In the genomic region with DNA sequence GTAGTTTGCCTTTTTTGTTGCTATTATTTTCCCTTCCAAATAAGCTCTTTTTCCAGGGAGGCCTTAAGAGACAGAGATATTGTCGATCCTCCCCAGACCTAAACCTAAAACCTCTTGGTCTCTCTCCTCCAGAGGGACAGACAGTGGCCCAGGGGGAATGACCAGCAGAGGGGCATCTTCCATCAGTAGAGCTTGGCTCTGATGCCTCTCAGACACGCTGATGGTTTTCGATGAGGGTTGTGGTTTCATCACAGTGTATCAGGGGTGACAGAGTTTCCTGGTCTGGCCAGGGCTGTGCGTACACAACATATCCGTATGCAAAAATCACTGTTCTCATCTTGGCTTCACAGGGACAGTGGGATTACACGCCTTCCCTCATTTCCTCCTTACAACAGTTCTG, we compare ENCODE assay signal across 16 cellular contexts.
A peak's percentile ranks its signal among the peaks of the same experiment; 100 is the strongest.
DNase-seq lines count a peak whose midpoint lies in the region; ATAC-seq and TF ChIP-seq lines count a peak whose summit lies in the region.
"Had no signal": no experiment of that assay in that cellular context is flagged by ENCODE, and none has a peak within 500 bp of the region (broad histone marks: within the 10 kb centered on the region; RNA-seq: fewer than 3 reads in every experiment).

No MANE protein-coding gene starts in this region.

- peak; percentile 9 for DNase-seq in activated CD8-positive, alpha-beta T cell treated with anti-CD3 and anti-CD28 coated beads for 36 hours
- no peak for DNase-seq in activated CD8-positive, alpha-beta T cell treated with anti-CD3 and anti-CD28 coated beads, Interleukin-2, amount 10 ng/mL, durations not matched to agents 7 days and 5 days
- peak; percentile 3 for DNase-seq in GM23338 (ENCODE audit: low spot score)
- peak in 1 of 2 donors; percentile 55 for DNase-seq in central memory CD8-positive, alpha-beta T cell (ENCODE audit: low spot score in 2 of 2)
- DNase-seq in natural killer cell: peak; percentile 57
- no peak for DNase-seq in NOMO-1 treated with dmso at 0.1 percent for 144 hours (lab: John Stamatoyannopoulos, UW; ENCODE audit: unreplicated experiment)
- DNase-seq in NCI-H2081 treated with DMSO at 0.1 percent for 48 hours (lab: John Stamatoyannopoulos, UW): no peak
- DNase-seq in activated CD4-positive, alpha-beta memory T cell treated with anti-CD3 and anti-CD28 coated beads for 36 hours: no peak
- DNase-seq: DMS79 treated with DMSO at 0.1 percent for 48 hours, MV-4-11, NCI-H1417 treated with DMSO at 0.1 percent for 48 hours, NCI-H2029, NCI-H510A, RPMI8226 had no signal

- no peaks in the 10 kb centered on the region for H4K20me1 ChIP-seq in GM23338 (replicated peaks; ENCODE audit: insufficient read depth)

- no peaks in the 10 kb centered on the region for H3K36me3 ChIP-seq in GM23338 (ENCODE audit: insufficient read depth)

- H2AFZ ChIP-seq in GM23338: no peak overlapping the region

- H3K27ac Mint-ChIP-seq in activated CD8-positive, alpha-beta T cell treated with anti-CD3 and anti-CD28 coated beads for 36 hours: no peak overlapping the region
- no peak overlapping the region for H3K27ac Mint-ChIP-seq in activated CD8-positive, alpha-beta T cell treated with anti-CD3 and anti-CD28 coated beads, Interleukin-2, amount 10 ng/mL, durations not matched to agents 7 days and 5 days
- no peak overlapping the region for H3K27ac Mint-ChIP-seq in GM23338
- peak overlapping the region; percentile 55 for H3K27ac Mint-ChIP-seq in central memory CD8-positive, alpha-beta T cell (ENCODE audit: low read depth)
- peak overlapping the region; percentile 61 to 75 for H3K27ac Mint-ChIP-seq in natural killer cell
- H3K27ac Mint-ChIP-seq in activated CD4-positive, alpha-beta memory T cell treated with anti-CD3 and anti-CD28 coated beads for 36 hours: no peak overlapping the region
- H3K27ac Mint-ChIP-seq: CD14-positive monocyte, IgD-negative memory B cell had no signal

- H3K4me3 Mint-ChIP-seq in activated CD8-positive, alpha-beta T cell treated with anti-CD3 and anti-CD28 coated beads for 36 hours: no peak overlapping the region
- no peak overlapping the region for H3K4me3 Mint-ChIP-seq in activated CD8-positive, alpha-beta T cell treated with anti-CD3 and anti-CD28 coated beads, Interleukin-2, amount 10 ng/mL, durations not matched to agents 7 days and 5 days
- H3K4me3 Mint-ChIP-seq in GM23338 (no peak overlapping the region), natural killer cell (peak overlapping the region; percentile 11)
- peak overlapping the region; percentile 32 for H3K4me3 Mint-ChIP-seq in central memory CD8-positive, alpha-beta T cell
- no peak overlapping the region for H3K4me3 Mint-ChIP-seq in activated CD4-positive, alpha-beta memory T cell treated with anti-CD3 and anti-CD28 coated beads for 36 hours
- H3K4me3 Mint-ChIP-seq: CD14-positive monocyte, IgD-negative memory B cell had no signal

- H3K9me2 ChIP-seq in GM23338 (ENCODE audit: insufficient read depth): peaks cover 3% of the 10 kb centered on the region; the same call in 1 of the 2 replicates

- no peak overlapping the region for H3K27ac ChIP-seq in GM23338 (ENCODE audit: low read depth)

- H3K4me1 Mint-ChIP-seq in activated CD8-positive, alpha-beta T cell treated with anti-CD3 and anti-CD28 coated beads for 36 hours (ENCODE audit: low read depth): peaks cover 8% of the 10 kb centered on the region
- H3K4me1 Mint-ChIP-seq in activated CD8-positive, alpha-beta T cell treated with anti-CD3 and anti-CD28 coated beads, Interleukin-2, amount 10 ng/mL, durations not matched to agents 7 days and 5 days (ENCODE audit: low read depth): peaks cover 2% of the 10 kb centered on the region
- H3K4me1 Mint-ChIP-seq in GM23338 (peaks cover 9% of the 10 kb centered on the region; the same call in 2 of the 3 replicates), natural killer cell (peaks cover 16 to 20% of the 10 kb centered on the region in 2 donors)
- peaks cover 15% of the 10 kb centered on the region for H3K4me1 Mint-ChIP-seq in central memory CD8-positive, alpha-beta T cell
- H3K4me1 Mint-ChIP-seq in activated CD4-positive, alpha-beta memory T cell treated with anti-CD3 and anti-CD28 coated beads for 36 hours (ENCODE audit: low read depth): no peaks in the 10 kb centered on the region
- H3K4me1 Mint-ChIP-seq: CD14-positive monocyte, IgD-negative memory B cell had no signal

- intact Hi-C loops in activated CD8-positive, alpha-beta T cell treated with anti-CD3 and anti-CD28 coated beads for 36 hours (cut with micrococcal nuclease): no loop called here
- intact Hi-C loops in natural killer cell (cut with micrococcal nuclease): loop anchor here (1.0 to 5.0 kb wide), 7 partner anchors 22 to 467 kb away; no protein-coding TSS in a partner anchor
- intact Hi-C loops in activated CD4-positive, alpha-beta memory T cell treated with anti-CD3 and anti-CD28 coated beads for 36 hours (cut with micrococcal nuclease): no loop called here

- no peak for TF ChIP-seq CTCF in activated CD8-positive, alpha-beta T cell treated with anti-CD3 and anti-CD28 coated beads for 36 hours (IDR thresholded peaks at IDR 0.05)
- TF ChIP-seq CTCF in GM23338 (conservative IDR thresholded peaks at IDR 0.05; ENCODE audit: low read depth in 2 of 2): peak in 1 of 2 experiments; percentile 19; a peak in 1 of 4 replicates
- TF ChIP-seq CTCF in natural killer cell (IDR thresholded peaks at IDR 0.05): peak; percentile 63

- no peaks in the 10 kb centered on the region for H3K9me3 Mint-ChIP-seq in activated CD8-positive, alpha-beta T cell treated with anti-CD3 and anti-CD28 coated beads for 36 hours
- no peaks in the 10 kb centered on the region for H3K9me3 Mint-ChIP-seq in activated CD8-positive, alpha-beta T cell treated with anti-CD3 and anti-CD28 coated beads, Interleukin-2, amount 10 ng/mL, durations not matched to agents 7 days and 5 days (ENCODE audit: insufficient read depth)
- H3K9me3 Mint-ChIP-seq in GM23338: no peaks in the 10 kb centered on the region; the same call in 2 of the 3 replicates
- H3K9me3 Mint-ChIP-seq in central memory CD8-positive, alpha-beta T cell: no peaks in the 10 kb centered on the region
- H3K9me3 Mint-ChIP-seq in natural killer cell: no peaks in the 10 kb centered on the region
- no peaks in the 10 kb centered on the region for H3K9me3 Mint-ChIP-seq in activated CD4-positive, alpha-beta memory T cell treated with anti-CD3 and anti-CD28 coated beads for 36 hours

- no peaks in the 10 kb centered on the region for H3K79me2 ChIP-seq in GM23338 (replicated peaks; ENCODE audit: insufficient read depth)

- peak; percentile 37 for ATAC-seq in activated CD8-positive, alpha-beta T cell treated with anti-CD3 and anti-CD28 coated beads for 36 hours
- no peak for ATAC-seq in activated CD8-positive, alpha-beta T cell treated with anti-CD3 and anti-CD28 coated beads, Interleukin-2, amount 10 ng/mL, durations not matched to agents 7 days and 5 days
- ATAC-seq in GM23338 (no peak), natural killer cell (peak; percentile 94 to 100 (median 97))
- ATAC-seq in central memory CD8-positive, alpha-beta T cell (replicated peaks; ENCODE audit: extremely low read depth, poor library complexity, severe bottlenecking): peak; percentile 98

- H3K27me3 Mint-ChIP-seq in activated CD8-positive, alpha-beta T cell treated with anti-CD3 and anti-CD28 coated beads for 36 hours: no peaks in the 10 kb centered on the region
- no peaks in the 10 kb centered on the region for H3K27me3 Mint-ChIP-seq in activated CD8-positive, alpha-beta T cell treated with anti-CD3 and anti-CD28 coated beads, Interleukin-2, amount 10 ng/mL, durations not matched to agents 7 days and 5 days (ENCODE audit: low read depth)
- H3K27me3 Mint-ChIP-seq in GM23338 (ENCODE audit: insufficient read depth, low read depth, poor library complexity) (peaks cover 1% of the 10 kb centered on the region), natural killer cell (ENCODE audit: low read depth in 2 of 2) (peaks cover 18 to 30% of the 10 kb centered on the region in 2 donors)
- no peaks in the 10 kb centered on the region for H3K27me3 Mint-ChIP-seq in central memory CD8-positive, alpha-beta T cell
- H3K27me3 Mint-ChIP-seq in activated CD4-positive, alpha-beta memory T cell treated with anti-CD3 and anti-CD28 coated beads for 36 hours: no peaks in the 10 kb centered on the region

- H3F3A ChIP-seq in GM23338 (replicated peaks; ENCODE audit: low read depth): no peaks in the 10 kb centered on the region

- H3K4me2 ChIP-seq in GM23338: no peak overlapping the region

- H3K36me3 Mint-ChIP-seq in activated CD8-positive, alpha-beta T cell treated with anti-CD3 and anti-CD28 coated beads for 36 hours (ENCODE audit: low read depth): no peaks in the 10 kb centered on the region
- H3K36me3 Mint-ChIP-seq in activated CD8-positive, alpha-beta T cell treated with anti-CD3 and anti-CD28 coated beads, Interleukin-2, amount 10 ng/mL, durations not matched to agents 7 days and 5 days (ENCODE audit: low read depth): no peaks in the 10 kb centered on the region
- H3K36me3 Mint-ChIP-seq in GM23338 (ENCODE audit: low read depth) (no peaks in the 10 kb centered on the region), natural killer cell (no peaks in the 10 kb centered on the region)
- no peaks in the 10 kb centered on the region for H3K36me3 Mint-ChIP-seq in central memory CD8-positive, alpha-beta T cell (ENCODE audit: insufficient read depth)
- H3K36me3 Mint-ChIP-seq in activated CD4-positive, alpha-beta memory T cell treated with anti-CD3 and anti-CD28 coated beads for 36 hours: no peaks in the 10 kb centered on the region
- H3K36me3 Mint-ChIP-seq: CD14-positive monocyte, IgD-negative memory B cell had no signal

- H3K4me3 ChIP-seq in GM23338: no peak overlapping the region

- no peaks in the 10 kb centered on the region; the same call in 1 of the 2 replicates for H3K4me1 ChIP-seq in GM23338 (ENCODE audit: insufficient read depth)

- H3K27me3 ChIP-seq in GM23338 (ENCODE audit: insufficient read depth): no peaks in the 10 kb centered on the region

- CTCF ChIA-PET in activated CD8-positive, alpha-beta T cell treated with anti-CD3 and anti-CD28 coated beads for 36 hours (lab: Charles Lee): no interaction called here
- CTCF ChIA-PET in activated CD8-positive, alpha-beta T cell treated with anti-CD3 and anti-CD28 coated beads, Interleukin-2, amount 10 ng/mL, durations not matched to agents 7 days and 5 days (lab: Charles Lee): no interaction called here
- CTCF ChIA-PET in activated CD4-positive, alpha-beta memory T cell treated with anti-CD3 and anti-CD28 coated beads for 36 hours (lab: Charles Lee): no interaction called here

- POLR2A ChIA-PET in activated CD8-positive, alpha-beta T cell treated with anti-CD3 and anti-CD28 coated beads for 36 hours (lab: Charles Lee): interaction anchor here (0.7 kb wide), 1 partner anchor 635 kb away, joined by 3 read pairs; no protein-coding TSS in a partner anchor
- POLR2A ChIA-PET in activated CD8-positive, alpha-beta T cell treated with anti-CD3 and anti-CD28 coated beads, Interleukin-2, amount 10 ng/mL, durations not matched to agents 7 days and 5 days (lab: Charles Lee): interaction anchor here (0.6 kb wide), 1 partner anchor 119 kb away, joined by 3 read pairs; no protein-coding TSS in a partner anchor
- POLR2A ChIA-PET in activated CD4-positive, alpha-beta memory T cell treated with anti-CD3 and anti-CD28 coated beads for 36 hours (lab: Charles Lee): no interaction called here

Comparison
In these comparisons a context has a peak if more than half of its experiments do, and no peak if none do; other contexts are left out.
1. ATAC-seq: peak in activated CD8-positive, alpha-beta T cell treated with anti-CD3 and anti-CD28 coated beads for 36 hours (single experiment), central memory CD8-positive, alpha-beta T cell (single experiment) and natural killer cell (3 of 3); none in activated CD8-positive, alpha-beta T cell treated with anti-CD3 and anti-CD28 coated beads, Interleukin-2, amount 10 ng/mL, durations not matched to agents 7 days and 5 days (single experiment) and GM23338 (single experiment).
2. DNase-seq: peak in activated CD8-positive, alpha-beta T cell treated with anti-CD3 and anti-CD28 coated beads for 36 hours (single experiment), GM23338 (single experiment) and natural killer cell (single experiment); none in activated CD8-positive, alpha-beta T cell treated with anti-CD3 and anti-CD28 coated beads, Interleukin-2, amount 10 ng/mL, durations not matched to agents 7 days and 5 days (single experiment), NOMO-1 treated with dmso at 0.1 percent for 144 hours (single experiment), NCI-H2081 treated with DMSO at 0.1 percent for 48 hours (single experiment) and activated CD4-positive, alpha-beta memory T cell treated with anti-CD3 and anti-CD28 coated beads for 36 hours (single experiment).
3. H3K27ac Mint-ChIP-seq: peak in central memory CD8-positive, alpha-beta T cell (single experiment) and natural killer cell (2 of 2); none in activated CD8-positive, alpha-beta T cell treated with anti-CD3 and anti-CD28 coated beads for 36 hours (single experiment), activated CD8-positive, alpha-beta T cell treated with anti-CD3 and anti-CD28 coated beads, Interleukin-2, amount 10 ng/mL, durations not matched to agents 7 days and 5 days (single experiment), GM23338 (single experiment) and activated CD4-positive, alpha-beta memory T cell treated with anti-CD3 and anti-CD28 coated beads for 36 hours (single experiment).
4. H3K4me3 Mint-ChIP-seq: peak in central memory CD8-positive, alpha-beta T cell (single experiment) and natural killer cell (single experiment); none in activated CD8-positive, alpha-beta T cell treated with anti-CD3 and anti-CD28 coated beads for 36 hours (single experiment), activated CD8-positive, alpha-beta T cell treated with anti-CD3 and anti-CD28 coated beads, Interleukin-2, amount 10 ng/mL, durations not matched to agents 7 days and 5 days (single experiment), GM23338 (single experiment) and activated CD4-positive, alpha-beta memory T cell treated with anti-CD3 and anti-CD28 coated beads for 36 hours (single experiment).